5 cellular contexts compared by ENCODE assay signal in the genomic region with DNA sequence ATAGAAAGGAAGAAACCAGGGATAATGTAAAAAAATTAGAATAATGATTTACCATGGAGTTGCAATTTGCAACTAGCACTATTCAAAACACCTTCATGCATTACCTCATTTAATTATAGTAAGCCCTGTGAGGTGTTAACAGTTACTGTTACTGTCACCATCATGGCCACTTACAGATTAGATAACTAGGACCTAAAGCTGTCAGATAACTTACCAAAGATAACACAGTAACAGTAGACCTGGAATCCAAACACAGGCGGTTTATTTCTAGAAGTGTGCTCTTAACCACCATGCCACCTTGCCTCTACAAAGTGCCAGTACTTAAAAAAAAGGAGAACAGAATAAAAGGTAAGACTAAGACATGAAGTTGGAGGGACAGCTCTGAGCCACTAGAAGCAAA.
"Had no signal": no experiment of that assay in that cellular context is flagged by ENCODE, and none has a peak within 500 bp of the region (broad histone marks: within the 10 kb centered on the region; RNA-seq: fewer than 3 reads in every experiment).

No MANE protein-coding gene starts in this region.

- H3K27ac ChIP-seq: HL-60 had no signal

- DNase-seq: H9, HCEC 1CT had no signal

- H3K4me3 ChIP-seq: GM23338 had no signal

- ATAC-seq: GM23338, HepG2 had no signal

- H3K4me2 ChIP-seq: GM23338 had no signal

- H2AFZ ChIP-seq: GM23338 had no signal
